Comparison of ENCODE assay signal across 20 cellular contexts in the genomic region with DNA sequence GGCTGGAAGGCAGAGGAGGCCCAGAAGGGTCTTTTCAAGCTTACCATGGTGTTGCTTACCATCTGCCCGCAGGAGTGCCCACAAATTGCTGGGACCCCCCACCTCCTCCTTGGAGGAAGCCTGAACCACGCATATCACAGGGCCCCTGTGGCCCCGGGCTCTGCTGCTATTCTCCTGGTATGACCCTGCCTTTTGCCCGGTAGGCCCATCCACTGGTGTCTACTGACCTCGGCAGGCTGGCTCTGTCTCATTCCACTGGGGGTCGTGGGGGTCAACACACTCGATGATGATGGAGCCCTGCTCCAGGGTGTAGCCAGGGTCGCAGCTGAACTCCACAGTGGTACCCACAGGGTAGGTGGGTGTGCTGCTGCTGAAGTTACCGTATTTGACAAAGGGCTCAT. TPM values are rescaled to one million over a fixed set of nuclear protein-coding genes. Genes with fewer than 3 reads are reported as not detected.
A peak's percentile ranks its signal among the peaks of the same experiment; 100 is the strongest.
DNase-seq lines count a peak whose midpoint lies in the region; ATAC-seq, FAIRE-seq and TF ChIP-seq lines count a peak whose summit lies in the region.
"Had no signal": no experiment of that assay in that cellular context is flagged by ENCODE, and none has a peak within 500 bp of the region (broad histone marks: within the 10 kb centered on the region; RNA-seq: fewer than 3 reads in every experiment).

No MANE protein-coding gene starts in this region.

- no peaks in the 10 kb centered on the region for H4K20me1 ChIP-seq in HepG2 (ENCODE audit: insufficient read depth, low read length)
- H4K20me1 ChIP-seq: BLaER1 had no signal

- 10% methylated on average over 2 of the region's 9 CpGs for WGBS in HepG2 (ENCODE audit: low lambda C conversion rate)
- no CpG with 5 or more reads among the region's 9 CpGs for WGBS in right lobe of liver (ENCODE audit: insufficient coverage, low coverage, low lambda C conversion rate, missing lambda C conversion rate)
- 80 to 95% (median 89%) methylated on average over 4 to 9 of the region's 9 CpGs; no CpG with 5 or more reads in 1 of the 5 donors for WGBS in spleen, 5 donors

- POLR2A ChIA-PET in HepG2 (lab: Yijun Ruan, JAX) = no interaction called here

- H3K9me3 ChIP-seq in HepG2 (ENCODE audit: low read length) = no peaks in the 10 kb centered on the region
- H3K9me3 ChIP-seq in right lobe of liver = no peaks in the 10 kb centered on the region
- H3K9me3 ChIP-seq in spleen = no peaks in the 10 kb centered on the region
- H3K9me3 ChIP-seq: BLaER1, SK-N-SH had no signal

- no peak overlapping the region for H3K4me2 ChIP-seq in HepG2 (ENCODE audit: low read depth, low read length)
- H3K4me2 ChIP-seq: BLaER1, KMS-11, SK-N-SH had no signal

- no peak overlapping the region for H3K4me3 ChIP-seq in HepG2 (replicated peaks in 1 of 3; ENCODE audit: insufficient read depth in 1 of 3, low read depth in 2 of 3, low read length in 3 of 3)
- H3K4me3 ChIP-seq in right lobe of liver = no peak overlapping the region
- H3K4me3 ChIP-seq in spleen = no peak overlapping the region
- H3K4me3 ChIP-seq: BLaER1 had no signal

- H3K4me1 ChIP-seq in HepG2 (ENCODE audit: insufficient read depth, low read length) (peaks cover 12% of the 10 kb centered on the region; the same call in 1 of the 2 replicates), right lobe of liver (no peaks in the 10 kb centered on the region), spleen (no peaks in the 10 kb centered on the region)
- H3K4me1 ChIP-seq: BLaER1 had no signal

- TF ChIP-seq CTCF in HepG2 (CRISPR knock-in tag; IDR thresholded peaks at IDR 0.05) = no peak
- no peak for TF ChIP-seq CTCF in right lobe of liver (IDR thresholded peaks at IDR 0.05)
- no peak for TF ChIP-seq CTCF in spleen (IDR thresholded peaks at IDR 0.05 in 8 of 11, conservative IDR thresholded peaks at IDR 0.05 in 3 of 11)

- H3K27me3 ChIP-seq in HepG2 (ENCODE audit: control insufficient read depth in 1 of 2, insufficient read depth in 2 of 2, low read length in 2 of 2) (peaks cover 0 to 25% of the 10 kb centered on the region in 2 experiments; a peak in 4 of 5 replicates), right lobe of liver (no peaks in the 10 kb centered on the region), spleen (replicated peaks in 1 of 7) (peaks cover 0 to 31% (median 6%) of the 10 kb centered on the region in 7 donors)
- H3K27me3 ChIP-seq: BLaER1 had no signal

- no peaks in the 10 kb centered on the region for H3K79me2 ChIP-seq in HepG2 (ENCODE audit: insufficient read depth, low read length)

- in situ Hi-C loops in HepG2 (cut with HindIII; ENCODE audit: extremely low pct_ligation_motif_present, low pct_unique_long_range_greater_than_20kb) (no loop called here), G401 (cut with HindIII; ENCODE audit: low sequenced_read_pairs) (loop anchor here (10.0 kb wide), 1 partner anchor 55 kb away; no protein-coding TSS in a partner anchor)

- no peak for TF ChIP-seq POLR2A in HepG2 (IDR thresholded peaks at IDR 0.05; ENCODE audit: insufficient read depth in 1 of 2, low read depth in 2 of 2, low read length in 2 of 2)
- TF ChIP-seq POLR2A in right lobe of liver (IDR thresholded peaks at IDR 0.05) = no peak
- TF ChIP-seq POLR2A in spleen (IDR thresholded peaks at IDR 0.05) = no peak

- H3K27ac ChIP-seq in HepG2 (ENCODE audit: extremely low read length, insufficient read depth, low read length) (no peak overlapping the region), right lobe of liver (no peak overlapping the region), spleen (no peak overlapping the region)
- H3K27ac ChIP-seq: BLaER1, KMS-11 had no signal

- BruUV-seq in HepG2 (replicated peaks; lab: Mats Ljungman, UMichigan) = no TSS peak

- intact Hi-C loops in HepG2 (cut with micrococcal nuclease; ENCODE audit: unreplicated experiment) (no loop called here), right lobe of liver (cut with DNase I) (no loop called here), spleen (cut with DNase I; ENCODE audit: low total_unique reads) (no loop called here)

- H3K9ac ChIP-seq in HepG2 (ENCODE audit: insufficient read depth, low read depth, low read length) = no peak overlapping the region
- H3K9ac ChIP-seq: BLaER1, KMS-11, SK-N-SH had no signal

- TF ChIP-seq RAD21 in HepG2 (CRISPR knock-in tag; IDR thresholded peaks at IDR 0.05) = no peak

- CTCF ChIA-PET in HepG2 (lab: Yijun Ruan, JAX; ENCODE audit: low intra/inter-chr PET ratio, low total read pairs) = no interaction called here

- H2AFZ ChIP-seq in HepG2 (ENCODE audit: low read length) = no peak overlapping the region

- H3K36me3 ChIP-seq in HepG2 (replicated peaks in 1 of 2; ENCODE audit: control insufficient read depth in 1 of 2, insufficient read depth in 2 of 2, low read length in 2 of 2) = no peaks in the 10 kb centered on the region
- H3K36me3 ChIP-seq in right lobe of liver = no peaks in the 10 kb centered on the region
- H3K36me3 ChIP-seq in spleen = no peaks in the 10 kb centered on the region
- H3K36me3 ChIP-seq: BLaER1 had no signal

- no peak for FAIRE-seq in HepG2 (lab: Jason Lieb, UNC)
- FAIRE-seq: D721Med, H54, RCC 7860 had no signal

- DNase-seq in HepG2 (ENCODE audit: low spot score) (no peak), right lobe of liver (no peak), islet precursor cell (peak; percentile 50), spleen (peak; percentile 59), H4 (ENCODE audit: low spot score) (no peak), G401 (ENCODE audit: low spot score) (no peak)
- DNase-seq: CD4-positive, CD25-positive, alpha-beta regulatory T cell; MM.1S; NCI-H2029; NCI-H446; NCI-H524 treated with DMSO at 0.1 percent for 48 hours; NCI-H774; SK-N-SH had no signal

- ATAC-seq in HepG2 = no peak
- no peak for ATAC-seq in right lobe of liver
- ATAC-seq in GM19351 (IDR thresholded peaks at IDR 0.05; ENCODE audit: unreplicated experiment) = no peak

- TF ChIP-seq EP300 in HepG2 (IDR thresholded peaks at IDR 0.05; ENCODE audit: low read depth in 2 of 2, low read length in 2 of 2) = no peak
- no peak for TF ChIP-seq EP300 in HepG2 (CRISPR knock-in tag; IDR thresholded peaks at IDR 0.05; ENCODE audit: borderline replicate concordance)

RNA-seq across cellular contexts. Expression of a gene that starts 8.2 kb away (rescaled TPM):
- 9.8 and 10.0 TPM in 2 replicates for total RNA-seq in HepG2 (2016; rRNA removed; fragmentation: Illumina TruSeq; extraction: Trizol)
- 38.8 and 40.7 TPM in 2 replicates for total RNA-seq in HepG2 (2016; cell fraction: cytosol; rRNA removed; fragmentation: Illumina TruSeq; extraction: Trizol; ENCODE audit: low read depth)
- 6.6 and 12.3 TPM in 2 replicates for total RNA-seq in HepG2 (2016; cell fraction: insoluble cytoplasmic fraction; rRNA removed; fragmentation: Illumina TruSeq; extraction: Trizol)
- 20.1 and 21.2 TPM in 2 replicates for total RNA-seq in HepG2 (2016; cell fraction: membrane; rRNA removed; fragmentation: Illumina TruSeq; extraction: Trizol)
- total RNA-seq in HepG2 (2016; cell fraction: nucleus; rRNA removed; fragmentation: Illumina TruSeq; extraction: Trizol) = 11.6 and 13.5 TPM in 2 replicates
- 17.1 and 23.9 TPM in 2 replicates for polyA plus RNA-seq in HepG2 (2011; rRNA removed)
- polyA plus RNA-seq in HepG2 (2011; cell fraction: cytosol; rRNA removed) = 9.0 and 10.2 TPM in 2 replicates
- 40.3 and 44.7 TPM in 2 replicates for polyA plus RNA-seq in HepG2 (2011; cell fraction: nucleus; rRNA removed)
- 12.4 and 17.6 TPM in 2 replicates for polyA plus RNA-seq in HepG2 (2012)
- 2.7 and 2.8 TPM in 2 replicates for polyA plus RNA-seq in HepG2 (2016; cell fraction: cytosol; fragmentation: Illumina TruSeq; extraction: Trizol; ENCODE audit: low read depth)
- polyA plus RNA-seq in HepG2 (2016; cell fraction: insoluble cytoplasmic fraction; fragmentation: Illumina TruSeq; extraction: Trizol; ENCODE audit: low read depth) = 11.3 and 15.3 TPM in 2 replicates
- 9.9 and 10.4 TPM in 2 replicates for polyA plus RNA-seq in HepG2 (2016; cell fraction: membrane; fragmentation: Illumina TruSeq; extraction: Trizol; ENCODE audit: low read depth)
- 39.1 and 44.1 TPM in 2 replicates for polyA plus RNA-seq in HepG2 (2016; cell fraction: nucleus; fragmentation: Illumina TruSeq; extraction: Trizol; ENCODE audit: insufficient read depth, low read depth)
- 32.1 and 43.1 TPM in 2 replicates for polyA minus RNA-seq in HepG2 (2011; rRNA and poly(A)+ RNA removed; ENCODE audit: low replicate concordance)
- polyA minus RNA-seq in HepG2 (2011; cell fraction: cytosol; rRNA and poly(A)+ RNA removed) = 13.8 and 18.0 TPM in 2 replicates
- polyA minus RNA-seq in HepG2 (2011; cell fraction: nucleus; rRNA and poly(A)+ RNA removed) = 23.6 and 28.2 TPM in 2 replicates
- 10 to 100 TPM; 13.0 to 33.1 (median 17.4) TPM for total RNA-seq in right lobe of liver
- total RNA-seq in spleen = 100 to 1,000 TPM in 2 of 7 donors, 10 to 100 TPM in 5; 65.9 to 118 (median 84.9) TPM
- polyA plus RNA-seq in spleen = 10 to 100 TPM; 16.2 to 22.0 (median 20.0) TPM
- total RNA-seq in H4 (2014; rRNA removed; shearing (Covaris generic)) = 11.3 and 20.3 TPM in 2 replicates
- total RNA-seq in G401 (2014; rRNA removed; shearing (Covaris generic)) = 26.8 and 48.5 TPM in 2 replicates

RNA-seq across cellular contexts. Expression of a gene that starts 46.4 kb away (rescaled TPM):
- total RNA-seq in HepG2 (2016; rRNA removed; fragmentation: Illumina TruSeq; extraction: Trizol) (not detected in 2 replicates), right lobe of liver (not detected), spleen (under 1 TPM in 1 of 7 donors, not detected in 6; 0.88 TPM)
- total RNA-seq in HepG2 (2016; cell fraction: cytosol; rRNA removed; fragmentation: Illumina TruSeq; extraction: Trizol; ENCODE audit: low read depth) = not detected in 2 replicates
- total RNA-seq in HepG2 (2016; cell fraction: insoluble cytoplasmic fraction; rRNA removed; fragmentation: Illumina TruSeq; extraction: Trizol) = not detected in 2 replicates
- not detected in 2 replicates for total RNA-seq in HepG2 (2016; cell fraction: membrane; rRNA removed; fragmentation: Illumina TruSeq; extraction: Trizol)
- total RNA-seq in HepG2 (2016; cell fraction: nucleus; rRNA removed; fragmentation: Illumina TruSeq; extraction: Trizol) = not detected in 2 replicates
- polyA plus RNA-seq in HepG2 (2011; rRNA removed) (0.01 TPM in 1 of 2 replicates, not detected in the other), spleen (not detected)
- polyA plus RNA-seq in HepG2 (2011; cell fraction: cytosol; rRNA removed) = 0.03 TPM in 1 of 2 replicates, not detected in the other
- 0.26 and 0.52 TPM in 2 replicates for polyA plus RNA-seq in HepG2 (2011; cell fraction: nucleus; rRNA removed)
- 0.38 TPM in 1 of 2 replicates, not detected in the other for polyA plus RNA-seq in HepG2 (2012)
- not detected in 2 replicates for polyA plus RNA-seq in HepG2 (2016; cell fraction: cytosol; fragmentation: Illumina TruSeq; extraction: Trizol; ENCODE audit: low read depth)
- polyA plus RNA-seq in HepG2 (2016; cell fraction: insoluble cytoplasmic fraction; fragmentation: Illumina TruSeq; extraction: Trizol; ENCODE audit: low read depth) = not detected in 2 replicates
- polyA plus RNA-seq in HepG2 (2016; cell fraction: membrane; fragmentation: Illumina TruSeq; extraction: Trizol; ENCODE audit: low read depth) = not detected in 2 replicates
- not detected in 2 replicates for polyA plus RNA-seq in HepG2 (2016; cell fraction: nucleus; fragmentation: Illumina TruSeq; extraction: Trizol; ENCODE audit: insufficient read depth, low read depth)
- polyA minus RNA-seq in HepG2 (2011; rRNA and poly(A)+ RNA removed; ENCODE audit: low replicate concordance) = not detected in 2 replicates
- not detected in 2 replicates for polyA minus RNA-seq in HepG2 (2011; cell fraction: cytosol; rRNA and poly(A)+ RNA removed)
- polyA minus RNA-seq in HepG2 (2011; cell fraction: nucleus; rRNA and poly(A)+ RNA removed) = not detected in 2 replicates
- not detected in 2 replicates for total RNA-seq in H4 (2014; rRNA removed; shearing (Covaris generic))
- not detected in 2 replicates for total RNA-seq in G401 (2014; rRNA removed; shearing (Covaris generic))
- total RNA-seq: HT1080 had no signal

RNA-seq across cellular contexts. Expression of a gene that starts 56.6 kb away (rescaled TPM):
- total RNA-seq in HepG2 (2016; rRNA removed; fragmentation: Illumina TruSeq; extraction: Trizol) = 7.6 and 12.6 TPM in 2 replicates
- total RNA-seq in HepG2 (2016; cell fraction: cytosol; rRNA removed; fragmentation: Illumina TruSeq; extraction: Trizol; ENCODE audit: low read depth) = 3.8 and 4.4 TPM in 2 replicates
- total RNA-seq in HepG2 (2016; cell fraction: insoluble cytoplasmic fraction; rRNA removed; fragmentation: Illumina TruSeq; extraction: Trizol) = 6.5 and 14.0 TPM in 2 replicates
- 8.0 and 9.3 TPM in 2 replicates for total RNA-seq in HepG2 (2016; cell fraction: membrane; rRNA removed; fragmentation: Illumina TruSeq; extraction: Trizol)
- 9.7 and 11.6 TPM in 2 replicates for total RNA-seq in HepG2 (2016; cell fraction: nucleus; rRNA removed; fragmentation: Illumina TruSeq; extraction: Trizol)
- polyA plus RNA-seq in HepG2 (2011; rRNA removed) = 11.8 and 14.9 TPM in 2 replicates
- 17.3 and 17.4 TPM in 2 replicates for polyA plus RNA-seq in HepG2 (2011; cell fraction: cytosol; rRNA removed)
- polyA plus RNA-seq in HepG2 (2011; cell fraction: nucleus; rRNA removed) = 8.7 and 11.2 TPM in 2 replicates
- polyA plus RNA-seq in HepG2 (2012) = 3.6 and 6.3 TPM in 2 replicates
- 4.0 and 5.3 TPM in 2 replicates for polyA plus RNA-seq in HepG2 (2016; cell fraction: cytosol; fragmentation: Illumina TruSeq; extraction: Trizol; ENCODE audit: low read depth)
- polyA plus RNA-seq in HepG2 (2016; cell fraction: insoluble cytoplasmic fraction; fragmentation: Illumina TruSeq; extraction: Trizol; ENCODE audit: low read depth) = 8.0 and 9.0 TPM in 2 replicates
- 7.0 and 7.5 TPM in 2 replicates for polyA plus RNA-seq in HepG2 (2016; cell fraction: membrane; fragmentation: Illumina TruSeq; extraction: Trizol; ENCODE audit: low read depth)
- 20.2 and 21.1 TPM in 2 replicates for polyA plus RNA-seq in HepG2 (2016; cell fraction: nucleus; fragmentation: Illumina TruSeq; extraction: Trizol; ENCODE audit: insufficient read depth, low read depth)
- polyA minus RNA-seq in HepG2 (2011; rRNA and poly(A)+ RNA removed; ENCODE audit: low replicate concordance) = 15.0 and 24.2 TPM in 2 replicates
- polyA minus RNA-seq in HepG2 (2011; cell fraction: cytosol; rRNA and poly(A)+ RNA removed) = 5.9 and 8.7 TPM in 2 replicates
- 5.2 and 7.8 TPM in 2 replicates for polyA minus RNA-seq in HepG2 (2011; cell fraction: nucleus; rRNA and poly(A)+ RNA removed)
- 10 to 100 TPM in 3 of 6 experiments, 1 to 10 TPM in 3; 3.4 to 27.4 (median 8.8) TPM for total RNA-seq in right lobe of liver
- total RNA-seq in spleen = 10 to 100 TPM; 14.7 to 51.2 (median 21.2) TPM
- 10 to 100 TPM; 12.2 to 12.6 (median 12.6) TPM for polyA plus RNA-seq in spleen
- total RNA-seq in H4 (2014; rRNA removed; shearing (Covaris generic)) = 12.3 and 16.1 TPM in 2 replicates
- 24.7 and 30.9 TPM in 2 replicates for total RNA-seq in G401 (2014; rRNA removed; shearing (Covaris generic))

Comparison
In these comparisons a context has a peak if more than half of its experiments do, and no peak if none do; other contexts are left out.
1. DNase-seq: peak in islet precursor cell (single experiment) and spleen (single experiment); none in HepG2 (single experiment), right lobe of liver (0 of 3), H4 (single experiment) and G401 (single experiment).